In genomic region chr19:7535035-7535992, GRCh38 we compare ENCODE assay signal across 1 cellular context.
A peak's percentile ranks its signal among the peaks of the same experiment; 100 is the strongest.
TF ChIP-seq lines count a peak whose summit lies in the region.

Gene PNPLA6, plus strand, starts transcription at chr19:7535717. Its CDS starts 72 bp downstream, at chr19:7535789.

TF ChIP-seq in K562, 482 proteins besides CTCF, POLR2A, EP300 and RAD21 (continued from another document and continues in another):
- peak; percentile 81; the same call in 1 of the 2 replicates for TF ChIP-seq REST (CRISPR knock-in tag; IDR thresholded peaks at IDR 0.05; ENCODE audit: low read depth)
- no peak for TF ChIP-seq NFIX (CRISPR knock-in tag; IDR thresholded peaks at IDR 0.05; ENCODE audit: low read depth)
- no peak for TF ChIP-seq TAF15 (IDR thresholded peaks at IDR 0.05; ENCODE audit: low read depth, low read length)
- TF ChIP-seq CHD1 (IDR thresholded peaks at IDR 0.05; ENCODE audit: low read length) = peak; percentile 73
- peak in 1 of 3 experiments; percentile 83; a peak in 2 of 6 replicates for TF ChIP-seq ZBTB11 (CRISPR knock-in tag; IDR thresholded peaks at IDR 0.05)
- no peak for TF ChIP-seq SRSF7 (optimal IDR thresholded peaks at IDR 0.05; ENCODE audit: low read depth, low read length)
- no peak for TF ChIP-seq BDP1 (IDR thresholded peaks at IDR 0.05; ENCODE audit: insufficient read depth, insufficient read length)
- no peak for TF ChIP-seq ZNF583 (CRISPR knock-in tag; IDR thresholded peaks at IDR 0.05)
- TF ChIP-seq TRIM24 (IDR thresholded peaks at IDR 0.05) = 0 out of 4 replicates have a peak, but pooled peaks of 1 of the 2 experiments have one; percentile 37
- no peak for TF ChIP-seq ZNF253 (CRISPR knock-in tag; conservative IDR thresholded peaks at IDR 0.05)
- no peak for TF ChIP-seq XRCC3 (IDR thresholded peaks at IDR 0.05)
- TF ChIP-seq TEAD2 (tag; IDR thresholded peaks at IDR 0.05) = no peak
- peak; percentile 68; the same call in 1 of the 2 replicates for TF ChIP-seq KLF13 (tag; IDR thresholded peaks at IDR 0.05; ENCODE audit: borderline replicate concordance, low read depth)
- TF ChIP-seq TCFL5 (CRISPR knock-in tag; conservative IDR thresholded peaks at IDR 0.05) = no peak
- peak; percentile 67 for TF ChIP-seq KDM5B (IDR thresholded peaks at IDR 0.05; ENCODE audit: insufficient replicate concordance, low read depth, low read length)
- TF ChIP-seq TBL1XR1 (IDR thresholded peaks at IDR 0.05; ENCODE audit: low read length in 2 of 2) = peak; percentile 35 to 63; a peak in 3 of 4 replicates
- peak; percentile 99 for TF ChIP-seq HCFC1 (IDR thresholded peaks at IDR 0.05; ENCODE audit: low read depth, low read length)
- no peak for TF ChIP-seq FUS (optimal IDR thresholded peaks at IDR 0.05; ENCODE audit: low read depth, low read length)
- peak in 2 of 3 experiments; percentile 60 to 69 for TF ChIP-seq YY1 (IDR thresholded peaks at IDR 0.05; ENCODE audit: borderline replicate concordance in 1 of 3, control insufficient read depth in 1 of 3, extremely low read depth in 1 of 3, insufficient read depth in 3 of 3, insufficient read length in 1 of 3, insufficient replicate concordance in 2 of 3, low read depth in 1 of 3, low read length in 2 of 3)
- TF ChIP-seq MED1 (CRISPR knock-in tag; IDR thresholded peaks at IDR 0.05; ENCODE audit: borderline replicate concordance) = no peak
- peak; percentile 76 for TF ChIP-seq VEZF1 (CRISPR knock-in tag; IDR thresholded peaks at IDR 0.05)
- TF ChIP-seq ESRRB (CRISPR knock-in tag; IDR thresholded peaks at IDR 0.05; ENCODE audit: borderline replicate concordance) = no peak
- no peak for TF ChIP-seq MYNN (IDR thresholded peaks at IDR 0.05)
- no peak for TF ChIP-seq MYNN (CRISPR knock-in tag; IDR thresholded peaks at IDR 0.05)
- peak; percentile 71 for TF ChIP-seq JUN (IDR thresholded peaks at IDR 0.05; ENCODE audit: borderline replicate concordance, low read depth, low read length)
- TF ChIP-seq JUN (CRISPR knock-in tag; IDR thresholded peaks at IDR 0.05; ENCODE audit: borderline replicate concordance) = peak; percentile 92
- TF ChIP-seq ZNF175 (CRISPR knock-in tag; IDR thresholded peaks at IDR 0.05; ENCODE audit: low read depth) = peak; percentile 44; the same call in 1 of the 2 replicates
- no peak for TF ChIP-seq SMARCB1 (IDR thresholded peaks at IDR 0.05; ENCODE audit: insufficient read length, low read depth)
- TF ChIP-seq TCF7L2 (IDR thresholded peaks at IDR 0.05; ENCODE audit: low read depth, low read length) = peak; percentile 19; the same call in 1 of the 2 replicates
- TF ChIP-seq ARID1B (IDR thresholded peaks at IDR 0.05) = no peak; the same call in 1 of the 2 replicates
- peak; percentile 98 for TF ChIP-seq BCOR (IDR thresholded peaks at IDR 0.05)
- no peak for TF ChIP-seq EZH2 (IDR thresholded peaks at IDR 0.05; ENCODE audit: borderline replicate concordance, low read depth, low read length)
- TF ChIP-seq ZHX1 (conservative IDR thresholded peaks at IDR 0.05; ENCODE audit: low read length) = 0 out of 2 replicates have a peak, but pooled peaks have one; percentile 20
- peak; percentile 90 for TF ChIP-seq ESRRA (IDR thresholded peaks at IDR 0.05; ENCODE audit: borderline replicate concordance, low read depth)
- TF ChIP-seq MYC (IDR thresholded peaks at IDR 0.05; ENCODE audit: low read depth, low read length) = peak; percentile 77
- TF ChIP-seq MYC (CRISPR knock-in tag; IDR thresholded peaks at IDR 0.05; ENCODE audit: borderline replicate concordance, low read depth) = no peak; the same call in 1 of the 2 replicates
- TF ChIP-seq SMARCA4 (IDR thresholded peaks at IDR 0.05) = no peak
- TF ChIP-seq CLOCK (CRISPR knock-in tag; IDR thresholded peaks at IDR 0.05; ENCODE audit: borderline replicate concordance) = no peak
- TF ChIP-seq PHB2 (IDR thresholded peaks at IDR 0.05; ENCODE audit: low read depth) = no peak
- no peak for TF ChIP-seq EWSR1 (IDR thresholded peaks at IDR 0.05; ENCODE audit: borderline replicate concordance, low read depth, partially characterized antibody)
- no peak for TF ChIP-seq ZNF668 (CRISPR knock-in tag; IDR thresholded peaks at IDR 0.05)
- TF ChIP-seq, protein P1, sequence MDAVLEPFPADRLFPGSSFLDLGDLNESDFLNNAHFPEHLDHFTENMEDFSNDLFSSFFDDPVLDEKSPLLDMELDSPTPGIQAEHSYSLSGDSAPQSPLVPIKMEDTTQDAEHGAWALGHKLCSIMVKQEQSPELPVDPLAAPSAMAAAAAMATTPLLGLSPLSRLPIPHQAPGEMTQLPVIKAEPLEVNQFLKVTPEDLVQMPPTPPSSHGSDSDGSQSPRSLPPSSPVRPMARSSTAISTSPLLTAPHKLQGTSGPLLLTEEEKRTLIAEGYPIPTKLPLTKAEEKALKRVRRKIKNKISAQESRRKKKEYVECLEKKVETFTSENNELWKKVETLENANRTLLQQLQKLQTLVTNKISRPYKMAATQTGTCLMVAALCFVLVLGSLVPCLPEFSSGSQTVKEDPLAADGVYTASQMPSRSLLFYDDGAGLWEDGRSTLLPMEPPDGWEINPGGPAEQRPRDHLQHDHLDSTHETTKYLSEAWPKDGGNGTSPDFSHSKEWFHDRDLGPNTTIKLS (IDR thresholded peaks at IDR 0.05; ENCODE audit: borderline replicate concordance, low read depth) = peak; percentile 93
- no peak for TF ChIP-seq OTX1 (CRISPR knock-in tag; IDR thresholded peaks at IDR 0.05)
- peak in 1 of 2 experiments; percentile 77; a peak in 2 of 4 replicates for TF ChIP-seq FOXA3 (CRISPR knock-in tag; conservative IDR thresholded peaks at IDR 0.05 in 1 of 2, IDR thresholded peaks at IDR 0.05 in 1 of 2)
- TF ChIP-seq, protein P2, sequence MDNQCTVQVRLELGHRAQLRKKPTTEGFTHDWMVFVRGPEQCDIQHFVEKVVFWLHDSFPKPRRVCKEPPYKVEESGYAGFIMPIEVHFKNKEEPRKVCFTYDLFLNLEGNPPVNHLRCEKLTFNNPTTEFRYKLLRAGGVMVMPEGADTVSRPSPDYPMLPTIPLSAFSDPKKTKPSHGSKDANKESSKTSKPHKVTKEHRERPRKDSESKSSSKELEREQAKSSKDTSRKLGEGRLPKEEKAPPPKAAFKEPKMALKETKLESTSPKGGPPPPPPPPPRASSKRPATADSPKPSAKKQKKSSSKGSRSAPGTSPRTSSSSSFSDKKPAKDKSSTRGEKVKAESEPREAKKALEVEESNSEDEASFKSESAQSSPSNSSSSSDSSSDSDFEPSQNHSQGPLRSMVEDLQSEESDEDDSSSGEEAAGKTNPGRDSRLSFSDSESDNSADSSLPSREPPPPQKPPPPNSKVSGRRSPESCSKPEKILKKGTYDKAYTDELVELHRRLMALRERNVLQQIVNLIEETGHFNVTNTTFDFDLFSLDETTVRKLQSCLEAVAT (IDR thresholded peaks at IDR 0.05) = no peak
- peak; percentile 97 to 98 for TF ChIP-seq SIX5 (IDR thresholded peaks at IDR 0.05; ENCODE audit: borderline replicate concordance in 1 of 2, insufficient read depth in 1 of 2, low read depth in 1 of 2, low read length in 2 of 2)
